12 cellular contexts compared by ENCODE assay signal in genomic region chr21:43721225-43721605, GRCh38. TPM values are rescaled to one million over a fixed set of nuclear protein-coding genes. Genes with fewer than 3 reads are reported as not detected.
DNase-seq lines count a peak whose midpoint lies in the region; ATAC-seq and TF ChIP-seq lines count a peak whose summit lies in the region.
"Had no signal": no experiment of that assay in that cellular context is flagged by ENCODE, and none has a peak within 500 bp of the region (broad histone marks: within the 10 kb centered on the region; RNA-seq: fewer than 3 reads in every experiment).

No MANE protein-coding gene starts in this region.

- peaks cover 9% of the 10 kb centered on the region for H3K36me3 ChIP-seq in iPS-20b (ENCODE audit: insufficient read depth, low read depth, low read length)
- no peaks in the 10 kb centered on the region for H3K36me3 ChIP-seq in thoracic aorta

- no peak overlapping the region for H3K27ac Mint-ChIP-seq in activated naive CD8-positive, alpha-beta T cell treated with anti-CD3 and anti-CD28 coated beads, Interleukin-2, amount 10 ng/mL, durations not matched to agents 7 days and 5 days

- peaks cover 33% of the 10 kb centered on the region for H3K4me1 Mint-ChIP-seq in activated T-cell treated with anti-CD3 and anti-CD28 coated beads, Interleukin-2, amount 50 U/mL, for 4 hours (ENCODE audit: low read depth)
- H3K4me1 Mint-ChIP-seq in activated naive CD8-positive, alpha-beta T cell treated with anti-CD3 and anti-CD28 coated beads, Interleukin-2, amount 10 ng/mL, durations not matched to agents 7 days and 5 days, result peaks cover 33% of the 10 kb centered on the region

- no peaks in the 10 kb centered on the region for H3K9me3 Mint-ChIP-seq in activated T-cell treated with anti-CD3 and anti-CD28 coated beads, Interleukin-2, amount 50 U/mL, for 4 hours
- no peaks in the 10 kb centered on the region for H3K9me3 Mint-ChIP-seq in activated naive CD8-positive, alpha-beta T cell treated with anti-CD3 and anti-CD28 coated beads, Interleukin-2, amount 10 ng/mL, durations not matched to agents 7 days and 5 days

- no peak for DNase-seq in activated T-cell treated with anti-CD3 and anti-CD28 coated beads, Interleukin-2, amount 50 U/mL, for 4 hours
- no peak for DNase-seq in activated T-cell treated with anti-CD3 and anti-CD28 coated beads, Interleukin-2, amount 50 U/mL, for 48 hours
- DNase-seq in activated naive CD8-positive, alpha-beta T cell treated with anti-CD3 and anti-CD28 coated beads, Interleukin-2, amount 10 ng/mL, durations not matched to agents 7 days and 5 days, result no peak
- no peak for DNase-seq in thoracic aorta (ENCODE audit: low spot score)
- DNase-seq in NCI-H2196 treated with DMSO at 0.1 percent for 48 hours (lab: John Stamatoyannopoulos, UW; ENCODE audit: unreplicated experiment), result no peak
- DNase-seq in NCI-H510A (lab: John Stamatoyannopoulos, UW), result no peak
- DNase-seq: activated CD4-positive, CD25-positive, alpha-beta regulatory T cell; effector CD8-positive, alpha-beta T cell; NCI-H2029 treated with DMSO at 0.1 percent for 48 hours; posterior cingulate gyrus had no signal

- POLR2A ChIA-PET in activated naive CD8-positive, alpha-beta T cell treated with anti-CD3 and anti-CD28 coated beads, Interleukin-2, amount 10 ng/mL, durations not matched to agents 7 days and 5 days (lab: Charles Lee), result interaction anchor here (2.6 to 2.7 kb wide), 2 partner anchors 8 to 61 kb away, joined by 12 to 35 read pairs; partner anchors contain the start of genes HSF2BP and RRP1B

- H3K27me3 ChIP-seq in iPS-20b (ENCODE audit: insufficient read depth, low read length), result peaks cover 27% of the 10 kb centered on the region
- no peaks in the 10 kb centered on the region for H3K27me3 ChIP-seq in thoracic aorta (replicated peaks; ENCODE audit: insufficient read depth)

- H3K27ac ChIP-seq in iPS-20b (ENCODE audit: low read length), result no peak overlapping the region
- peak overlapping the region in 1 of 2 donors; percentile 49 for H3K27ac ChIP-seq in thoracic aorta

- peaks cover 9% of the 10 kb centered on the region for H3K4me1 ChIP-seq in iPS-20b (ENCODE audit: insufficient read depth, low read length)
- H3K4me1 ChIP-seq in thoracic aorta (ENCODE audit: control insufficient read depth in 1 of 2, low read depth in 2 of 2), result peaks cover 25 to 50% of the 10 kb centered on the region in 2 donors

- H3K27me3 Mint-ChIP-seq in activated T-cell treated with anti-CD3 and anti-CD28 coated beads, Interleukin-2, amount 50 U/mL, for 4 hours (ENCODE audit: low read depth), result no peaks in the 10 kb centered on the region
- H3K27me3 Mint-ChIP-seq in activated naive CD8-positive, alpha-beta T cell treated with anti-CD3 and anti-CD28 coated beads, Interleukin-2, amount 10 ng/mL, durations not matched to agents 7 days and 5 days, result peaks cover 13% of the 10 kb centered on the region

- no peak for ATAC-seq in activated T-cell treated with anti-CD3 and anti-CD28 coated beads, Interleukin-2, amount 50 U/mL, for 4 hours
- no peak for ATAC-seq in activated naive CD8-positive, alpha-beta T cell treated with anti-CD3 and anti-CD28 coated beads, Interleukin-2, amount 10 ng/mL, durations not matched to agents 7 days and 5 days (ENCODE audit: low read depth)
- ATAC-seq in thoracic aorta (ENCODE audit: insufficient number of reproducible peaks, low FRiP score, low read depth), result no peak
- no peak for ATAC-seq in HG02588 (IDR thresholded peaks at IDR 0.05; ENCODE audit: unreplicated experiment)

- no peak for TF ChIP-seq CTCF in thoracic aorta (IDR thresholded peaks at IDR 0.05)

- H3K9me3 ChIP-seq in iPS-20b (ENCODE audit: insufficient read depth, low read depth, low read length), result no peaks in the 10 kb centered on the region
- H3K9me3 ChIP-seq in thoracic aorta, result no peaks in the 10 kb centered on the region

- H3K4me3 ChIP-seq in iPS-20b (ENCODE audit: low read length), result peak overlapping the region; percentile 82; the same call in 1 of the 2 replicates
- H3K4me3 ChIP-seq in thoracic aorta, result peak overlapping the region; percentile 87

- H3K4me3 Mint-ChIP-seq in activated T-cell treated with anti-CD3 and anti-CD28 coated beads, Interleukin-2, amount 50 U/mL, for 4 hours, result peak overlapping the region; percentile 83
- peak overlapping the region; percentile 87 for H3K4me3 Mint-ChIP-seq in activated naive CD8-positive, alpha-beta T cell treated with anti-CD3 and anti-CD28 coated beads, Interleukin-2, amount 10 ng/mL, durations not matched to agents 7 days and 5 days

- H3K36me3 Mint-ChIP-seq in activated T-cell treated with anti-CD3 and anti-CD28 coated beads, Interleukin-2, amount 50 U/mL, for 4 hours (ENCODE audit: insufficient read depth), result peaks cover 2% of the 10 kb centered on the region
- peaks cover 9% of the 10 kb centered on the region for H3K36me3 Mint-ChIP-seq in activated naive CD8-positive, alpha-beta T cell treated with anti-CD3 and anti-CD28 coated beads, Interleukin-2, amount 10 ng/mL, durations not matched to agents 7 days and 5 days

- no peak overlapping the region for H3K9ac ChIP-seq in iPS-20b (ENCODE audit: low read depth, low read length)

RNA-seq across cellular contexts. Expression of gene PDXK, which starts 2.3 kb away (rescaled TPM):
- total RNA-seq in activated T-cell treated with anti-CD3 and anti-CD28 coated beads, Interleukin-2, amount 50 U/mL, for 4 hours, result 100 to 1,000 TPM; 101 to 114 (median 106) TPM
- 100 to 1,000 TPM in 1 of 2 experiments, 10 to 100 TPM in 1; 96.9 to 101 TPM for total RNA-seq in activated naive CD8-positive, alpha-beta T cell treated with anti-CD3 and anti-CD28 coated beads, Interleukin-2, amount 10 ng/mL, durations not matched to agents 7 days and 5 days
- 10 to 100 TPM; 52.4 to 64.7 TPM for total RNA-seq in thoracic aorta

RNA-seq across cellular contexts. Expression of gene CSTB, which starts 54.9 kb away (rescaled TPM):
- 10 to 100 TPM; 17.7 to 26.9 (median 24.5) TPM for total RNA-seq in activated T-cell treated with anti-CD3 and anti-CD28 coated beads, Interleukin-2, amount 50 U/mL, for 4 hours
- 10 to 100 TPM; 59.5 to 60.2 TPM for total RNA-seq in activated naive CD8-positive, alpha-beta T cell treated with anti-CD3 and anti-CD28 coated beads, Interleukin-2, amount 10 ng/mL, durations not matched to agents 7 days and 5 days
- 1 to 10 TPM; 2.3 to 8.4 TPM for total RNA-seq in thoracic aorta
